ENCODE assay signal across 11 cellular contexts in the genomic region with DNA sequence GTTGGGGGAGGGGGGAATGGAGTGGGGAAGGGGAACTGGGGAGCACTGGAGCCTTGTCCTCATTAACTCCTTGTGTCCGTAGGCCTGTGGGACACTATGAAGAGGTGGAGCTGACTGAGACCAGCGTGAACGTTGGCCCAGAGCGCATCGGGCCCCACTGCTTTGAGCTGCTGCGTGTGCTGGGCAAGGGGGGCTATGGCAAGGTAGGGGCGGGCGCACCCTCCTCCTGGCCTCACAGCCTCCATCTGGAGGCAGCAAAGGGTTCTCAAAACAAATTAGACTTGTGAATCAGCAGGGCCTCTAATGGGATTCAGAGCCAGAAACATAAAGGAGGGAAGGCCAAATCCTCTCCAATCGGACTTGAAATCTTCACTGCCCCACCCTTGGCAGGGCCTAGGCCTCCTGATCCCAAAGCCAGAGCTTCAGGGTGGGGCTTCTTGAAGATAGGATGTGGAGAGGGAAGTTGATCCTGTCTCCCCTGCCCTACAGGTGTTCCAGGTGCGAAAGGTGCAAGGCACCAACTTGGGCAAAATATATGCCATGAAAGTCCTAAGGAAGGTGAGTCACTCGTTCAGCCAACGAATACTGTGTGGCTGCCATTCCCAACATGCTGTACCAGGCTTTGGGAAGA. TPM values are rescaled to one million over a fixed set of nuclear protein-coding genes. Genes with fewer than 3 reads are reported as not detected.
DNase-seq lines count a peak whose midpoint lies in the region; ATAC-seq, FAIRE-seq and TF ChIP-seq lines count a peak whose summit lies in the region.
"Had no signal": no experiment of that assay in that cellular context is flagged by ENCODE, and none has a peak within 500 bp of the region (broad histone marks: within the 10 kb centered on the region; RNA-seq: fewer than 3 reads in every experiment).

No MANE protein-coding gene starts in this region.

- H3F3A ChIP-seq in SK-N-SH (replicated peaks; ENCODE audit: insufficient read depth), result no peaks in the 10 kb centered on the region

- H3K27me3 ChIP-seq in SK-N-SH (ENCODE audit: insufficient read depth) (no peaks in the 10 kb centered on the region), subcutaneous abdominal adipose tissue (ENCODE audit: control insufficient read depth in 5 of 5, insufficient read depth in 4 of 5, low read length in 5 of 5) (no peaks in the 10 kb centered on the region)

- peaks cover 28% of the 10 kb centered on the region for H3K79me2 ChIP-seq in SK-N-SH (ENCODE audit: insufficient read depth)

- peaks cover 13% of the 10 kb centered on the region for H3K36me3 Mint-ChIP-seq in activated naive CD8-positive, alpha-beta T cell treated with anti-CD3 and anti-CD28 coated beads, Interleukin-2, amount 50 U/mL, for 24 hours (ENCODE audit: low read depth)

- ATAC-seq in SK-N-SH treated with all-trans-retinoic acid at 6 μM for 48 hours, result no peak
- no peak for ATAC-seq in activated naive CD8-positive, alpha-beta T cell treated with anti-CD3 and anti-CD28 coated beads, Interleukin-2, amount 50 U/mL, for 24 hours

- H3K27me3 Mint-ChIP-seq in activated naive CD8-positive, alpha-beta T cell treated with anti-CD3 and anti-CD28 coated beads, Interleukin-2, amount 50 U/mL, for 24 hours, result peaks cover 2% of the 10 kb centered on the region

- H3K4me1 ChIP-seq in SK-N-SH (ENCODE audit: control insufficient read depth in 1 of 2, insufficient read depth in 2 of 2, low read depth in 1 of 2, low read length in 1 of 2) (peaks cover 3 to 10% of the 10 kb centered on the region in 2 experiments; a peak in 1 of 4 replicates), kidney (ENCODE audit: control insufficient read depth in 1 of 2, insufficient read depth in 1 of 2, low read depth in 1 of 2, low read length in 2 of 2) (peaks cover 4 to 7% of the 10 kb centered on the region in 2 donors), subcutaneous abdominal adipose tissue (ENCODE audit: control insufficient read depth in 5 of 5, insufficient read depth in 5 of 5, low read length in 5 of 5) (peaks cover 4 to 21% (median 18%) of the 10 kb centered on the region in 5 donors)

- H3K9me3 ChIP-seq in SK-N-SH (no peaks in the 10 kb centered on the region), kidney (ENCODE audit: control insufficient read depth in 1 of 2, low read length in 2 of 2) (no peaks in the 10 kb centered on the region), subcutaneous abdominal adipose tissue (ENCODE audit: control insufficient read depth in 5 of 5, low read length in 5 of 5) (no peaks in the 10 kb centered on the region)

- no peaks in the 10 kb centered on the region for H3K9me3 Mint-ChIP-seq in activated naive CD8-positive, alpha-beta T cell treated with anti-CD3 and anti-CD28 coated beads, Interleukin-2, amount 50 U/mL, for 24 hours

- H3K27ac ChIP-seq in SK-N-SH (ENCODE audit: low read depth in 2 of 2, low read length in 1 of 2), result peak overlapping the region in 1 of 2 experiments; percentile 40; a peak in 2 of 4 replicates
- no peak overlapping the region for H3K27ac ChIP-seq in kidney (ENCODE audit: low read depth in 2 of 2, low read length in 2 of 2)
- peak overlapping the region; percentile 77 for H3K27ac ChIP-seq in subcutaneous abdominal adipose tissue (ENCODE audit: low read depth, low read length)

- intact Hi-C loops in kidney (cut with DNase I), result no loop called here

- WGBS in SK-N-SH (ENCODE audit: low lambda C conversion rate), result 28% methylated on average over 7 of the region's 12 CpGs

- H3K36me3 ChIP-seq in SK-N-SH (replicated peaks in 1 of 2; ENCODE audit: control insufficient read depth in 1 of 2, insufficient read depth in 2 of 2, low read length in 1 of 2) (peaks cover 3 to 25% of the 10 kb centered on the region in 2 experiments), kidney (ENCODE audit: control insufficient read depth in 1 of 2, insufficient read depth in 2 of 2, low read length in 2 of 2) (peaks cover 6 to 9% of the 10 kb centered on the region in 2 donors), subcutaneous abdominal adipose tissue (ENCODE audit: control insufficient read depth in 5 of 5, insufficient read depth in 5 of 5, low read length in 5 of 5) (peaks cover 0 to 45% (median 31%) of the 10 kb centered on the region in 5 donors)

- H3K4me3 ChIP-seq in SK-N-SH (ENCODE audit: low read depth in 2 of 2, low read length in 1 of 2) (peak overlapping the region; percentile 76 to 85), kidney (ENCODE audit: low read length in 2 of 2) (peak overlapping the region; percentile 97 to 98), subcutaneous abdominal adipose tissue (ENCODE audit: low read depth in 1 of 5, low read length in 5 of 5) (peak overlapping the region; percentile 86 to 98 (median 96))

- POLR2A ChIA-PET in SK-N-SH (lab: Yijun Ruan, JAX), result interaction anchor here (0.9 to 1.8 kb wide), 4 partner anchors 9 to 39 kb away, joined by 3 to 6 read pairs (median 4); partner anchors contain the start of gene PPP1CA

- no peak for TF ChIP-seq EP300 in SK-N-SH (IDR thresholded peaks at IDR 0.05; ENCODE audit: borderline replicate concordance in 1 of 2, low read depth in 1 of 2, low read length in 1 of 2)

- no peak for FAIRE-seq in kidney (lab: Jason Lieb, UNC)
- FAIRE-seq: endometrium had no signal

- H3K27ac Mint-ChIP-seq in activated naive CD8-positive, alpha-beta T cell treated with anti-CD3 and anti-CD28 coated beads, Interleukin-2, amount 50 U/mL, for 24 hours, result peak overlapping the region; percentile 98

- H4K20me1 ChIP-seq in SK-N-SH (ENCODE audit: insufficient read depth), result no peaks in the 10 kb centered on the region

- H3K4me1 Mint-ChIP-seq in activated naive CD8-positive, alpha-beta T cell treated with anti-CD3 and anti-CD28 coated beads, Interleukin-2, amount 50 U/mL, for 24 hours, result peaks cover 49% of the 10 kb centered on the region

- H3K9ac ChIP-seq in SK-N-SH (peak overlapping the region; percentile 92), kidney (ENCODE audit: low read length in 2 of 2) (peak overlapping the region; percentile 92 to 95), subcutaneous abdominal adipose tissue (ENCODE audit: low read length in 5 of 5) (peak overlapping the region; percentile 89 to 99 (median 97))

- no peaks in the 10 kb centered on the region for H3K9me2 ChIP-seq in SK-N-SH

- CTCF ChIA-PET in SK-N-SH (lab: Yijun Ruan, JAX), result no interaction called here

- H3K4me3 Mint-ChIP-seq in activated naive CD8-positive, alpha-beta T cell treated with anti-CD3 and anti-CD28 coated beads, Interleukin-2, amount 50 U/mL, for 24 hours, result peak overlapping the region; percentile 97

- H3K4me2 ChIP-seq in SK-N-SH, result peak overlapping the region; percentile 99

- no peak for TF ChIP-seq RAD21 in SK-N-SH (IDR thresholded peaks at IDR 0.05; ENCODE audit: low read length)

- peak overlapping the region; percentile 77; the same call in 1 of the 2 replicates for H2AFZ ChIP-seq in SK-N-SH (ENCODE audit: low read depth)

- DNase-seq in SK-N-SH (no peak), kidney (no peak), NCI-H1105 (lab: John Stamatoyannopoulos, UW) (no peak), GM10266 (ENCODE audit: extremely low spot score) (no peak)
- DNase-seq in activated naive CD8-positive, alpha-beta T cell treated with anti-CD3 and anti-CD28 coated beads, Interleukin-2, amount 50 U/mL, for 24 hours, result no peak
- no peak for DNase-seq in NK-92 treated with Interleukin-12 subunit alpha and Interleukin-12 subunit beta, amount 100 ng/mL, for 24 hours (lab: John Stamatoyannopoulos, UW)
- DNase-seq: ACHN had no signal

- TF ChIP-seq CTCF in SK-N-SH (IDR thresholded peaks at IDR 0.05) (no peak), kidney (IDR thresholded peaks at IDR 0.05; ENCODE audit: borderline replicate concordance, extremely low read depth, insufficient read depth) (no peak), GM10266 (IDR thresholded peaks at IDR 0.05; ENCODE audit: control insufficient read depth, insufficient read depth, low read depth, missing control alignments) (no peak)

TF ChIP-seq in SK-N-SH, 30 proteins besides CTCF, POLR2A, EP300 and RAD21 (continues in another document):
- TF ChIP-seq SMC3 (IDR thresholded peaks at IDR 0.05; ENCODE audit: low read depth, low read length) (no peak), POLR2AphosphoS5 (IDR thresholded peaks at IDR 0.05; ENCODE audit: low read depth, low read length) (no peak), TCF12 (IDR thresholded peaks at IDR 0.05) (no peak), MEF2A (IDR thresholded peaks at IDR 0.05; ENCODE audit: borderline replicate concordance, low read depth) (no peak), CHD2 (IDR thresholded peaks at IDR 0.05; ENCODE audit: low read length, partially characterized antibody) (no peak)

TF ChIP-seq in SK-N-SH treated with all-trans-retinoic acid at 6 μM for 48 hours, 23 proteins besides CTCF, POLR2A, EP300 and RAD21 (continues in another document):
- TF ChIP-seq ZFP3 (CRISPR knock-in tag; IDR thresholded peaks at IDR 0.05), result no peak
- TF ChIP-seq CSDC2 (CRISPR knock-in tag; IDR thresholded peaks at IDR 0.05), result no peak
- TF ChIP-seq ESRRG (CRISPR knock-in tag; IDR thresholded peaks at IDR 0.05), result no peak
- TF ChIP-seq TCF4 (CRISPR knock-in tag; IDR thresholded peaks at IDR 0.05; ENCODE audit: borderline replicate concordance), result no peak

RNA-seq across cellular contexts. Expression of gene RPS6KB2, which starts 0.9 kb away (rescaled TPM):
- 52.0 and 53.2 TPM in 2 replicates for polyA plus RNA-seq in SK-N-SH (2012; rRNA removed)
- 26.2 and 38.7 TPM in 2 replicates for polyA plus RNA-seq in SK-N-SH (2012; cell fraction: cytosol; rRNA removed)
- polyA plus RNA-seq in SK-N-SH (2012; cell fraction: nucleus; rRNA removed), result 115 and 134 TPM in 2 replicates
- 41.3 TPM for total RNA-seq in kidney
- 45.4 TPM for polyA plus RNA-seq in kidney (ENCODE audit: insufficient read depth, low read depth, low replicate concordance)

RNA-seq across cellular contexts. Expression of gene PTPRCAP, which starts 8.3 kb away (rescaled TPM):
- polyA plus RNA-seq in SK-N-SH (2012; rRNA removed) (1.3 and 1.4 TPM in 2 replicates), kidney (ENCODE audit: insufficient read depth, low read depth, low replicate concordance) (4.7 TPM)
- polyA plus RNA-seq in SK-N-SH (2012; cell fraction: cytosol; rRNA removed), result 0.22 and 0.50 TPM in 2 replicates
- polyA plus RNA-seq in SK-N-SH (2012; cell fraction: nucleus; rRNA removed), result 8.9 and 16.4 TPM in 2 replicates
- 20.3 TPM for total RNA-seq in kidney

RNA-seq across cellular contexts. Expression of gene CARNS1, which starts 13.7 kb away (rescaled TPM):
- polyA plus RNA-seq in SK-N-SH (2012; rRNA removed) (0.15 and 0.23 TPM in 2 replicates), kidney (ENCODE audit: insufficient read depth, low read depth, low replicate concordance) (0.80 TPM)
- polyA plus RNA-seq in SK-N-SH (2012; cell fraction: cytosol; rRNA removed), result 0.05 and 0.09 TPM in 2 replicates
- 1.3 and 1.9 TPM in 2 replicates for polyA plus RNA-seq in SK-N-SH (2012; cell fraction: nucleus; rRNA removed)
- 1.7 TPM for total RNA-seq in kidney

RNA-seq across cellular contexts. Expression of gene CORO1B, which starts 14.1 kb away (rescaled TPM):
- polyA plus RNA-seq in SK-N-SH (2012; rRNA removed), result 195 and 220 TPM in 2 replicates
- polyA plus RNA-seq in SK-N-SH (2012; cell fraction: cytosol; rRNA removed), result 55.4 and 101 TPM in 2 replicates
- polyA plus RNA-seq in SK-N-SH (2012; cell fraction: nucleus; rRNA removed), result 184 and 233 TPM in 2 replicates
- 121 TPM for total RNA-seq in kidney
- polyA plus RNA-seq in kidney (ENCODE audit: insufficient read depth, low read depth, low replicate concordance), result 67.2 TPM

RNA-seq across cellular contexts. Expression of gene GPR152, which starts 23.4 kb away (rescaled TPM):
- polyA plus RNA-seq in SK-N-SH (2012; rRNA removed) (not detected in 2 replicates), kidney (ENCODE audit: insufficient read depth, low read depth, low replicate concordance) (not detected)
- not detected in 2 replicates for polyA plus RNA-seq in SK-N-SH (2012; cell fraction: cytosol; rRNA removed)
- polyA plus RNA-seq in SK-N-SH (2012; cell fraction: nucleus; rRNA removed), result not detected in 2 replicates
- total RNA-seq in kidney, result not detected
- total RNA-seq: LHCN-M2 had no signal
